ENCODE assay signal across 25 cellular contexts in genomic region chr1:207933205-207933800, GRCh38. TPM values are rescaled to one million over a fixed set of nuclear protein-coding genes. Genes with fewer than 3 reads are reported as not detected.
"Had no signal": no experiment of that assay in that cellular context is flagged by ENCODE, and none has a peak within 500 bp of the region (broad histone marks: within the 10 kb centered on the region; RNA-seq: fewer than 3 reads in every experiment).

No MANE protein-coding gene starts in this region.

- H3K4me3 Mint-ChIP-seq: dendritic cell treated with granulocyte-macrophage colony-stimulating factor and Interleukin-4, amounts not matched to agents 40 ng/mL and 50 ng/mL, for 4 days; naive thymus-derived CD4-positive, alpha-beta T cell; nephron; neural progenitor cell; stimulated activated memory B cell treated with anti-CD40 and anti-IgM and Interleukin-4, amounts not matched to agents 10 μg/mL and 1 μg/mL and 100 μg/mL, for 72 hours; stimulated activated naive CD8-positive, alpha-beta T cell treated with anti-CD3 and anti-CD28 coated beads, Interleukin-15, Interleukin-2, amounts not matched to agents 100 ng/mL and 50 ng/mL, for 24 hours had no signal

- H3K9ac ChIP-seq: neural progenitor cell, parathyroid adenoma had no signal

- H3K4me1 ChIP-seq: esophagus squamous epithelium, gastrocnemius medialis, left lung, neural progenitor cell, parathyroid adenoma, sigmoid colon, tibial nerve, upper lobe of left lung, uterus had no signal

- H3K79me2 ChIP-seq: hepatocyte, parathyroid adenoma had no signal

- H3K27ac ChIP-seq: esophagus squamous epithelium, gastrocnemius medialis, heart left ventricle, hepatocyte, left lung, neural progenitor cell, parathyroid adenoma, sigmoid colon, thoracic aorta, tibial nerve, upper lobe of left lung, uterus had no signal

- DNase-seq: effector CD8-positive, alpha-beta T cell; esophagus squamous epithelium; gastrocnemius medialis; heart left ventricle; kidney; left cardiac atrium; left lung; mesenchymal stem cell; midbrain; naive thymus-derived CD4-positive, alpha-beta T cell; sigmoid colon; stimulated activated CD4-positive, alpha-beta T cell treated with anti-CD3 and anti-CD28 coated beads, Interleukin-2, amount 100 ng/mL, for 24 hours; stimulated activated CD4-positive, alpha-beta T cell treated with anti-CD3 and anti-CD28 coated beads, Interleukin-4, amount 100 ng/mL, for 4 hours; upper lobe of left lung; uterus had no signal

- H3K36me3 Mint-ChIP-seq: naive thymus-derived CD4-positive, alpha-beta T cell; stimulated activated memory B cell treated with anti-CD40 and anti-IgM and Interleukin-4, amounts not matched to agents 10 μg/mL and 1 μg/mL and 100 μg/mL, for 72 hours had no signal

- H3K9me3 ChIP-seq: esophagus squamous epithelium, sigmoid colon, thoracic aorta, tibial nerve, upper lobe of left lung, uterus had no signal

- H3K27me3 Mint-ChIP-seq: dendritic cell treated with granulocyte-macrophage colony-stimulating factor and Interleukin-4, amounts not matched to agents 40 ng/mL and 50 ng/mL, for 4 days; progenitor cell of endocrine pancreas had no signal

- H3K4me2 ChIP-seq: hepatocyte, neural progenitor cell had no signal

- H3K27ac Mint-ChIP-seq: dendritic cell treated with granulocyte-macrophage colony-stimulating factor and Interleukin-4, amounts not matched to agents 40 ng/mL and 50 ng/mL, for 4 days; naive thymus-derived CD4-positive, alpha-beta T cell; nephron; neural progenitor cell; progenitor cell of endocrine pancreas; stimulated activated memory B cell treated with anti-CD40 and anti-IgM and Interleukin-4, amounts not matched to agents 10 μg/mL and 1 μg/mL and 100 μg/mL, for 72 hours; stimulated activated naive CD8-positive, alpha-beta T cell treated with anti-CD3 and anti-CD28 coated beads, Interleukin-15, Interleukin-2, amounts not matched to agents 100 ng/mL and 50 ng/mL, for 24 hours had no signal

- H3K4me1 Mint-ChIP-seq: nephron; neural progenitor cell; stimulated activated memory B cell treated with anti-CD40 and anti-IgM and Interleukin-4, amounts not matched to agents 10 μg/mL and 1 μg/mL and 100 μg/mL, for 72 hours had no signal

- ATAC-seq: gastrocnemius medialis; heart left ventricle; left cardiac atrium; left lung; naive thymus-derived CD4-positive, alpha-beta T cell; stimulated activated memory B cell treated with anti-CD40 and anti-IgM and Interleukin-4, amounts not matched to agents 10 μg/mL and 1 μg/mL and 100 μg/mL, for 72 hours had no signal

- H3K36me3 ChIP-seq: esophagus squamous epithelium, gastrocnemius medialis, heart left ventricle, left lung, neural progenitor cell, sigmoid colon, thoracic aorta, tibial nerve, upper lobe of left lung, uterus had no signal

- H3K27me3 ChIP-seq: esophagus squamous epithelium, gastrocnemius medialis, heart left ventricle, hepatocyte, left lung, neural progenitor cell, sigmoid colon, tibial nerve, upper lobe of left lung, uterus had no signal

- H3K4me3 ChIP-seq: esophagus squamous epithelium, gastrocnemius medialis, heart left ventricle, hepatocyte, left lung, neural progenitor cell, sigmoid colon, thoracic aorta, tibial nerve, upper lobe of left lung, uterus had no signal

- H2AFZ ChIP-seq: hepatocyte, neural progenitor cell, parathyroid adenoma had no signal

- H3K9me3 Mint-ChIP-seq: stimulated activated memory B cell treated with anti-CD40 and anti-IgM and Interleukin-4, amounts not matched to agents 10 μg/mL and 1 μg/mL and 100 μg/mL, for 72 hours; stimulated activated naive CD8-positive, alpha-beta T cell treated with anti-CD3 and anti-CD28 coated beads, Interleukin-15, Interleukin-2, amounts not matched to agents 100 ng/mL and 50 ng/mL, for 24 hours had no signal

RNA-seq across cellular contexts. Expression of gene CD34, which starts 22.4 kb away (rescaled TPM):
- polyA plus RNA-seq: naive thymus-derived CD4-positive, alpha-beta T cell had no signal
